ENCODE assay signal across 7 cellular contexts in the genomic region with DNA sequence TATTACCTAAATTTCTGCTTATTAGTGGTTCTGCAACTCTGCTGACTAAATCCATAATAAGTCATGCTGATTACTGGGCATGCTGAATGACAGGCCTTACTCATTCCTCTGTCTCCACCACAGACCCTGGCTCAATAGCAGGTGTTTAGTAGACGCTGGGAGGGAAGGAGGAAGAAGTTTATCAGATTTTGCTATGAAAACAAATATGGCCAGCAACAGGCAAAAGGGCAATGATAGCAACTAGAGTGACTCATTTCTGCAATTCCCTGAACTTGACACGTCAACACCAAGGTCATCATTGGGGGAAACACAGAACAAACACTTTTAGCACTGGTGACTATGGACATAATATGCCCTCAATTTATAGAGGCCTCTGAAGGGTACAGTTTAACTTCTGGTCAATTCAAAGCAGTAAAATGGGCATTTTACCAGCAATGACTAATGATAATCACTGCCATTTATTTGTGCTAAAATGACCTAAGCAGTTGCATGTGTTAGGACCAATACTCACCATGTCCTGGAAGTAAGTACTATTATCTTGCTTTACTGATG. TPM values are rescaled to one million over a fixed set of nuclear protein-coding genes. Genes with fewer than 3 reads are reported as not detected.
A peak's percentile ranks its signal among the peaks of the same experiment; 100 is the strongest.
DNase-seq lines count a peak whose midpoint lies in the region; ATAC-seq and TF ChIP-seq lines count a peak whose summit lies in the region.

No MANE protein-coding gene starts in this region.

- DNase-seq in RPMI7951 (ENCODE audit: low read depth) (peak; percentile 94), natural killer cell (no peak), NCI-H2081 treated with DMSO at 0.1 percent for 48 hours (lab: John Stamatoyannopoulos, UW) (no peak), substantia nigra (lab: John Stamatoyannopoulos, UW) (no peak), SKM-1 (lab: John Stamatoyannopoulos, UW; ENCODE audit: unreplicated experiment) (no peak)

- TF ChIP-seq CTCF in natural killer cell (IDR thresholded peaks at IDR 0.05) = no peak

- no peaks in the 10 kb centered on the region for H3K36me3 Mint-ChIP-seq in natural killer cell

- no peak overlapping the region for H3K27ac ChIP-seq in substantia nigra (ENCODE audit: low read depth, low read length, poor library complexity, severe bottlenecking)

- peaks cover 56 to 67% of the 10 kb centered on the region in 2 donors for H3K4me1 Mint-ChIP-seq in natural killer cell

- peak; percentile 65 for ATAC-seq in GM18909 (IDR thresholded peaks at IDR 0.05; ENCODE audit: poor library complexity, unreplicated experiment)
- ATAC-seq in HG02840 (IDR thresholded peaks at IDR 0.05; ENCODE audit: low FRiP score, unreplicated experiment) = peak; percentile 76
- ATAC-seq in natural killer cell = peak in 2 of 3 donors; percentile 28 to 63

- H3K4me3 Mint-ChIP-seq in natural killer cell = no peak overlapping the region

- H3K9me3 Mint-ChIP-seq in natural killer cell = no peaks in the 10 kb centered on the region

- H3K27ac Mint-ChIP-seq in natural killer cell = peak overlapping the region; percentile 8 to 17

- intact Hi-C loops in natural killer cell (cut with micrococcal nuclease) = no loop called here

- H3K27me3 Mint-ChIP-seq in natural killer cell (ENCODE audit: low read depth in 2 of 2) = no peaks in the 10 kb centered on the region

RNA-seq across cellular contexts. Expression of gene TMEM163, which starts 35.2 kb away (rescaled TPM):
- 10.3 and 10.7 TPM in 2 replicates for total RNA-seq in RPMI7951 (2014; rRNA removed; shearing (Covaris generic))
- 10 to 100 TPM in 2 of 3 donors, 1 to 10 TPM in 1; 6.8 to 11.6 (median 10.3) TPM for total RNA-seq in natural killer cell
